In the genomic region with DNA sequence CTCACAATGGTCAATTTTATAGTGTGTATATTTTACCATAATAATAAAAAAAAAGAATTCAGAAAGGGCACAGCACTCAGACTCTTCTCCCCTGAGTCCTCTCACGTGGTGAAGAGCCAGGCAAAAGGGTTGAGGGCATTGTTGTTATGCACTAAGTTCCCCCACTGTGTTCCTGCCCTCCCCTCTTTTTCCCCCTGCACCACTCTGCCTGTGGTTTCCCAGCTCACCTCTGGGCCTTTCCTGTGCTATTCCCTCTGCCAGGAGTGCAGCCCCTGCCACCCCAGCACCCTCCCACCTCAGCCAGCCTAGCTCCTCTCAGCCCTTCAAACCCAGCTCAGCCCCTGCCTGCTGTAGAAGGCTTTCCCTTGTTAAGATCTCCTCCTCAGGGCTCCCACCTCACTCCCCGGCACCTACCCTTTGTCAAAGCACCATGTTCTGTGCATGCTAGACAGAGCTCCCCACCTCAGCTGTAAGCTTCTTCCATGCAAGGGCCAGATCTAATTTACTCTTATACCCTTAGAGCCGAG, we compare ENCODE assay signal across 16 cellular contexts.
DNase-seq lines count a peak whose midpoint lies in the region; ATAC-seq and TF ChIP-seq lines count a peak whose summit lies in the region.
"Had no signal": no experiment of that assay in that cellular context is flagged by ENCODE, and none has a peak within 500 bp of the region (broad histone marks: within the 10 kb centered on the region; RNA-seq: fewer than 3 reads in every experiment).

No MANE protein-coding gene starts in this region.

- no peaks in the 10 kb centered on the region for H4K20me1 ChIP-seq in GM23338 (replicated peaks; ENCODE audit: insufficient read depth)

- no peaks in the 10 kb centered on the region for H3K27me3 ChIP-seq in GM23338 (ENCODE audit: insufficient read depth)
- H3K27me3 ChIP-seq: SJSA1 had no signal

- H3K4me3 ChIP-seq in GM23338, result no peak overlapping the region
- H3K4me3 ChIP-seq: SJSA1 had no signal

- H3K36me3 Mint-ChIP-seq in GM23338 (ENCODE audit: low read depth), result no peaks in the 10 kb centered on the region
- no peaks in the 10 kb centered on the region for H3K36me3 Mint-ChIP-seq in WTC11
- no peaks in the 10 kb centered on the region for H3K36me3 Mint-ChIP-seq in memory B cell
- no peaks in the 10 kb centered on the region for H3K36me3 Mint-ChIP-seq in stimulated activated memory B cell treated with anti-CD40 and anti-IgM and Interleukin-4, amounts not matched to agents 10 μg/mL and 1 μg/mL and 100 μg/mL, for 72 hours
- H3K36me3 Mint-ChIP-seq: CD8-positive, alpha-beta T cell; IgD-negative memory B cell had no signal

- intact Hi-C loops in left cardiac atrium (cut with DNase I), result no loop called here

- TF ChIP-seq CTCF in GM23338 (conservative IDR thresholded peaks at IDR 0.05; ENCODE audit: low read depth in 2 of 2) (no peak), WTC11 (IDR thresholded peaks at IDR 0.05) (no peak)

- no peak overlapping the region for H3K27ac ChIP-seq in GM23338 (ENCODE audit: low read depth)

- peak; percentile 2 for DNase-seq in GM23338 (ENCODE audit: low spot score)
- no peak for DNase-seq in WTC11 (ENCODE audit: low spot score)
- no peak for DNase-seq in memory B cell (ENCODE audit: low spot score in 2 of 2)
- DNase-seq in left cardiac atrium, result no peak
- DNase-seq in SK-N-DZ (ENCODE audit: low spot score), result no peak
- DNase-seq: ACHN; CD8-positive, alpha-beta T cell; EL; NCI-H1930; NCI-H524 treated with DMSO at 0.1 percent for 48 hours; NK-92 treated with Interleukin-12 subunit alpha and Interleukin-12 subunit beta, amount 100 ng/mL, for 24 hours had no signal

- H3K27me3 Mint-ChIP-seq in GM23338 (ENCODE audit: insufficient read depth, low read depth, poor library complexity) (peaks cover 6% of the 10 kb centered on the region), WTC11 (ENCODE audit: low read depth) (no peaks in the 10 kb centered on the region), memory B cell (no peaks in the 10 kb centered on the region)
- no peaks in the 10 kb centered on the region for H3K27me3 Mint-ChIP-seq in stimulated activated memory B cell treated with anti-CD40 and anti-IgM and Interleukin-4, amounts not matched to agents 10 μg/mL and 1 μg/mL and 100 μg/mL, for 72 hours
- H3K27me3 Mint-ChIP-seq: B cell, IgD-negative memory B cell had no signal

- no peaks in the 10 kb centered on the region for H3K79me2 ChIP-seq in GM23338 (replicated peaks; ENCODE audit: insufficient read depth)

- H3K27ac Mint-ChIP-seq in GM23338 (0 out of 2 replicates have a peak overlapping the region, but pooled peaks have one; percentile 15), WTC11 (no peak overlapping the region), memory B cell (peak overlapping the region; percentile 6)
- H3K27ac Mint-ChIP-seq in stimulated activated memory B cell treated with anti-CD40 and anti-IgM and Interleukin-4, amounts not matched to agents 10 μg/mL and 1 μg/mL and 100 μg/mL, for 72 hours, result no peak overlapping the region
- H3K27ac Mint-ChIP-seq: B cell; CD8-positive, alpha-beta T cell; IgD-negative memory B cell had no signal

- H3K36me3 ChIP-seq in GM23338 (ENCODE audit: insufficient read depth), result no peaks in the 10 kb centered on the region
- H3K36me3 ChIP-seq: SJSA1 had no signal

- peak overlapping the region; percentile 10; the same call in 1 of the 2 replicates for H2AFZ ChIP-seq in GM23338

- POLR2A ChIA-PET in WTC11 (lab: Charles Lee), result no interaction called here

- H3K9me2 ChIP-seq in GM23338 (ENCODE audit: insufficient read depth), result 0 out of 2 replicates have a peak, but pooled peaks cover 4% of the 10 kb centered on the region

- peak; percentile 76 for ATAC-seq in GM23338
- peak; percentile 61 for ATAC-seq in WTC11
- ATAC-seq in memory B cell (ENCODE audit: low read depth), result no peak
- ATAC-seq in stimulated activated memory B cell treated with anti-CD40 and anti-IgM and Interleukin-4, amounts not matched to agents 10 μg/mL and 1 μg/mL and 100 μg/mL, for 72 hours, result peak; percentile 28
- ATAC-seq in left cardiac atrium, result no peak
- ATAC-seq in HG03521 (IDR thresholded peaks at IDR 0.05; ENCODE audit: unreplicated experiment), result no peak
- ATAC-seq: CD8-positive, alpha-beta T cell had no signal

- H3F3A ChIP-seq in GM23338 (replicated peaks; ENCODE audit: low read depth), result no peaks in the 10 kb centered on the region

- H3K4me1 Mint-ChIP-seq in GM23338 (peaks cover 49% of the 10 kb centered on the region), WTC11 (peaks cover 57% of the 10 kb centered on the region), memory B cell (peaks cover 13% of the 10 kb centered on the region)
- H3K4me1 Mint-ChIP-seq in stimulated activated memory B cell treated with anti-CD40 and anti-IgM and Interleukin-4, amounts not matched to agents 10 μg/mL and 1 μg/mL and 100 μg/mL, for 72 hours, result peaks cover 12% of the 10 kb centered on the region

- H3K4me3 Mint-ChIP-seq in GM23338 (no peak overlapping the region), WTC11 (no peak overlapping the region), memory B cell (no peak overlapping the region)
- H3K4me3 Mint-ChIP-seq in stimulated activated memory B cell treated with anti-CD40 and anti-IgM and Interleukin-4, amounts not matched to agents 10 μg/mL and 1 μg/mL and 100 μg/mL, for 72 hours, result no peak overlapping the region
- H3K4me3 Mint-ChIP-seq: B cell; CD8-positive, alpha-beta T cell had no signal

- H3K9me3 Mint-ChIP-seq in GM23338, result no peaks in the 10 kb centered on the region
- no peaks in the 10 kb centered on the region for H3K9me3 Mint-ChIP-seq in WTC11
- H3K9me3 Mint-ChIP-seq in memory B cell, result no peaks in the 10 kb centered on the region
- no peaks in the 10 kb centered on the region for H3K9me3 Mint-ChIP-seq in stimulated activated memory B cell treated with anti-CD40 and anti-IgM and Interleukin-4, amounts not matched to agents 10 μg/mL and 1 μg/mL and 100 μg/mL, for 72 hours
- H3K9me3 Mint-ChIP-seq: CD8-positive, alpha-beta T cell; IgD-negative memory B cell had no signal

- CTCF ChIA-PET in WTC11 (lab: Charles Lee), result interaction anchor here (1.4 kb wide), 1 partner anchor 182 kb away, joined by 5 read pairs; no protein-coding TSS in a partner anchor

- H3K4me1 ChIP-seq in GM23338 (ENCODE audit: insufficient read depth), result peaks cover 30% of the 10 kb centered on the region

- H3K4me2 ChIP-seq in GM23338, result 0 out of 2 replicates have a peak overlapping the region, but pooled peaks have one; percentile 34

TF ChIP-seq in GM23338, 12 proteins besides CTCF, POLR2A, EP300 and RAD21 (continues in another document):
- TF ChIP-seq ZNF331 (CRISPR knock-in tag; IDR thresholded peaks at IDR 0.05; ENCODE audit: low read depth) (no peak), CREB1 (CRISPR knock-in tag; IDR thresholded peaks at IDR 0.05; ENCODE audit: low read depth) (no peak)

TF ChIP-seq in WTC11, 78 proteins besides CTCF, POLR2A, EP300 and RAD21:
- TF ChIP-seq ETV6 (CRISPR knock-in tag; IDR thresholded peaks at IDR 0.05), result no peak
- no peak for TF ChIP-seq CBFB (CRISPR knock-in tag; IDR thresholded peaks at IDR 0.05; ENCODE audit: low read depth)
- TF ChIP-seq SP1 (CRISPR knock-in tag; conservative IDR thresholded peaks at IDR 0.05), result no peak
- no peak for TF ChIP-seq GABPB1 (CRISPR knock-in tag; IDR thresholded peaks at IDR 0.05)
- TF ChIP-seq NR1H2 (CRISPR knock-in tag; IDR thresholded peaks at IDR 0.05), result no peak
- no peak for TF ChIP-seq SMAD3 (CRISPR knock-in tag; IDR thresholded peaks at IDR 0.05; ENCODE audit: borderline replicate concordance)
- TF ChIP-seq RORB (CRISPR knock-in tag; IDR thresholded peaks at IDR 0.05), result no peak
- TF ChIP-seq ZNF219 (CRISPR knock-in tag; IDR thresholded peaks at IDR 0.05; ENCODE audit: borderline replicate concordance), result no peak
- TF ChIP-seq RELA (CRISPR knock-in tag; IDR thresholded peaks at IDR 0.05; ENCODE audit: borderline replicate concordance), result no peak
- TF ChIP-seq GTF2I (CRISPR knock-in tag; conservative IDR thresholded peaks at IDR 0.05), result no peak
- TF ChIP-seq CREB1 (CRISPR knock-in tag; IDR thresholded peaks at IDR 0.05), result no peak
TF ChIP-seq in WTC11: peak in this region for 0.

Comparison
In these comparisons a context has a peak if more than half of its experiments do, and no peak if none do; other contexts are left out.
1. ATAC-seq: peak in GM23338 (single experiment), WTC11 (single experiment) and stimulated activated memory B cell treated with anti-CD40 and anti-IgM and Interleukin-4, amounts not matched to agents 10 μg/mL and 1 μg/mL and 100 μg/mL, for 72 hours (single experiment); none in memory B cell (single experiment), left cardiac atrium (0 of 2) and HG03521 (single experiment).
2. H3K27ac Mint-ChIP-seq: peak in GM23338 (single experiment) and memory B cell (single experiment); none in WTC11 (single experiment) and stimulated activated memory B cell treated with anti-CD40 and anti-IgM and Interleukin-4, amounts not matched to agents 10 μg/mL and 1 μg/mL and 100 μg/mL, for 72 hours (single experiment).